8 cellular contexts compared by ENCODE assay signal in the genomic region with DNA sequence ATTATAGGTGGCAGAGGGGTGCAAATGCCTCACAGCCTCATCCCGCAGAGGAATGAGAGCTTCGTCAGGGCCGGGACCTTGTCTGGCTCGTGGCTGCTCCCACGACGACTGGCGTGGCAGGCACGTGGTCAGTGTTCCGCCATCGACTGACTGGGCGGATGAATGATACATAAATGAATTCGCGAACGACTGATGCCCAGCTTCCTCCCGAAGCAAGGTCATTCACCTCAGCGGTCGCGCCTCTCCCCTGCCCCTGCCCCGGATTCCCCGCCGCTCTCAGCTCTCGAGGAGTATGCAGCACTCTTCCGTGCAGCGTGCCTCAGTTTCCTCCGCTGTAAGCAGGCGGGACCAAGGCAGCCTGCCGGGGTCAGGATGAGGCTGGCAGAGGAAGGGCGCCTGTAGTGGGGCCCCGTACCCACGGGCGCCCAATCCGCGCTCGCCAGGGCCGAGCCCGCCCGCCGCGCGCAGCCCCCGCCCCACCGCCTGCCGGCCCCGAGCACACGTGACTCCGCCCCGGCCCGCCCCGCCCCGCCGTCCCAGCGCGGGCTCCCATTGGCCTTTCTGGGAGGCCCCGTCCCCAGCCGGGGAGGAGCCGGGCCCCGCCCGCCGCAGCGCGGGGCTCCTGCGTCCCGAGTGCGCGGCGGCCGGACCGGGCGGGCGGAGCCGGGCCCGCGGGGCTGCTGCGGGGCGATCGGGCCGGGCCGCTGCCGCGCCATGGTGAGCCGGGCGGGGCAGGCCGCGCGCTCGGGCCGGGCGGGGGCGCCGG. TPM values are rescaled to one million over a fixed set of nuclear protein-coding genes. Genes with fewer than 3 reads are reported as not detected.
A peak's percentile ranks its signal among the peaks of the same experiment; 100 is the strongest.
DNase-seq lines count a peak whose midpoint lies in the region; ATAC-seq and TF ChIP-seq lines count a peak whose summit lies in the region.

A gene (plus strand): TSS at position 632 of the 766 bp plus-strand sequence. CDS start 7,605 bp downstream, outside the sequence.

- H3K4me3 ChIP-seq in PC-3 (ENCODE audit: low read length) (peak within 1 kb of the TSS; percentile 64), muscle layer of colon (ENCODE audit: low read depth in 1 of 2, low read length in 2 of 2) (peak within 1 kb of the TSS; percentile 59 to 74)

- peak within 1 kb of the TSS; percentile 90 for H3K27ac Mint-ChIP-seq in activated T-cell treated with anti-CD3 and anti-CD28 coated beads, Interleukin-2, amount 50 U/mL, for 24 hours

- H4K20me1 ChIP-seq in PC-3 (ENCODE audit: low read length): no peaks in the 10 kb centered on the region

- H2AFZ ChIP-seq in PC-3 (ENCODE audit: low read length): peak within 1 kb of the TSS; percentile 80; the same call in 1 of the 2 replicates

- TF ChIP-seq CTCF in C4-2B (conservative IDR thresholded peaks at IDR 0.05) (no peak), PC-3 (conservative IDR thresholded peaks at IDR 0.05; ENCODE audit: low read depth, low read length) (no peak)

- ATAC-seq in GM19372 (IDR thresholded peaks at IDR 0.05; ENCODE audit: low read depth, unreplicated experiment) (peak; percentile 74), PC-3 (peak; percentile 96), esophagus mucosa (peak; percentile 88)

- POLR2A ChIA-PET in PC-3 (lab: Charles Lee; ENCODE audit: unreplicated experiment): no interaction called here

- H3K4me1 Mint-ChIP-seq in activated T-cell treated with anti-CD3 and anti-CD28 coated beads, Interleukin-2, amount 50 U/mL, for 24 hours (ENCODE audit: low read depth): peaks cover 73% of the 10 kb centered on the region

- DNase-seq in HS-5 (ENCODE audit: low read depth) (peak; percentile 19), PC-3 (peak; percentile 80)
- peak; percentile 91 for DNase-seq in activated T-cell treated with anti-CD3 and anti-CD28 coated beads, Interleukin-2, amount 50 U/mL, for 24 hours
- DNase-seq in stimulated activated CD8-positive, alpha-beta memory T cell treated with anti-CD3 and anti-CD28 coated beads, Interleukin-4, amount 100 ng/mL, for 48 hours: peak; percentile 87

- H3K9me2 ChIP-seq in PC-3 (replicated peaks; ENCODE audit: low read length): no peaks in the 10 kb centered on the region

- no TSS peak for BruUV-seq in PC-3 (replicated peaks; lab: Mats Ljungman, UMichigan)

- H3K27me3 ChIP-seq in PC-3 (ENCODE audit: low read length) (no peaks in the 10 kb centered on the region), muscle layer of colon (ENCODE audit: control insufficient read depth in 1 of 2, insufficient read depth in 2 of 2, low read length in 2 of 2) (no peaks in the 10 kb centered on the region)

- peak within 1 kb of the TSS; percentile 77 for H3K4me3 Mint-ChIP-seq in activated T-cell treated with anti-CD3 and anti-CD28 coated beads, Interleukin-2, amount 50 U/mL, for 24 hours

- no peaks in the 10 kb centered on the region for H3K36me3 ChIP-seq in PC-3 (ENCODE audit: low read depth, low read length)
- H3K36me3 ChIP-seq in muscle layer of colon (ENCODE audit: insufficient read depth, low read length): no peaks in the 10 kb centered on the region

- H3K4me1 ChIP-seq in PC-3 (ENCODE audit: insufficient read depth, low read length) (0 out of 2 replicates have a peak, but pooled peaks cover 4% of the 10 kb centered on the region), muscle layer of colon (ENCODE audit: insufficient read depth, low read length) (peaks cover 36% of the 10 kb centered on the region)

- H3K9ac ChIP-seq in PC-3 (ENCODE audit: low read length) (no peak within 1 kb of the TSS), muscle layer of colon (ENCODE audit: low read length) (peak within 1 kb of the TSS; percentile 23)

- no peaks in the 10 kb centered on the region for H3K27me3 Mint-ChIP-seq in activated T-cell treated with anti-CD3 and anti-CD28 coated beads, Interleukin-2, amount 50 U/mL, for 24 hours

- peak within 1 kb of the TSS; percentile 77 for H3K4me2 ChIP-seq in PC-3 (ENCODE audit: low read length)

- H3K27ac ChIP-seq in C4-2B (peak within 1 kb of the TSS; percentile 49), PC-3 (ENCODE audit: low read length) (no peak within 1 kb of the TSS), muscle layer of colon (ENCODE audit: low read depth, low read length) (peak within 1 kb of the TSS; percentile 82)

- H3F3A ChIP-seq in PC-3 (ENCODE audit: low read length, unreplicated experiment): no peaks in the 10 kb centered on the region

- CTCF ChIA-PET in PC-3 (lab: Charles Lee): no interaction called here

- no peaks in the 10 kb centered on the region for H3K79me2 ChIP-seq in PC-3 (ENCODE audit: low read length)

- H3K9me3 Mint-ChIP-seq in activated T-cell treated with anti-CD3 and anti-CD28 coated beads, Interleukin-2, amount 50 U/mL, for 24 hours: no peaks in the 10 kb centered on the region

- intact Hi-C loops in PC-3 (cut with micrococcal nuclease): no loop called here

- H3K36me3 Mint-ChIP-seq in activated T-cell treated with anti-CD3 and anti-CD28 coated beads, Interleukin-2, amount 50 U/mL, for 24 hours (ENCODE audit: low read depth): no peaks in the 10 kb centered on the region

- H3K9me3 ChIP-seq in PC-3 (ENCODE audit: low read length) (no peaks in the 10 kb centered on the region), muscle layer of colon (ENCODE audit: low read length) (no peaks in the 10 kb centered on the region)

RNA-seq across cellular contexts. Expression of the gene that starts here (rescaled TPM):
- 4.3 and 5.4 TPM in 2 replicates for total RNA-seq in PC-3 (2014; rRNA removed)
- 19.1 TPM for total RNA-seq in esophagus mucosa

Comparison
In these comparisons a context has a peak if more than half of its experiments do, and no peak if none do; other contexts are left out.
1. DNase-seq: peak in every context shown above with its lines; median percentile 91 in activated T-cell treated with anti-CD3 and anti-CD28 coated beads, Interleukin-2, amount 50 U/mL, for 24 hours; 87 in stimulated activated CD8-positive, alpha-beta memory T cell treated with anti-CD3 and anti-CD28 coated beads, Interleukin-4, amount 100 ng/mL, for 48 hours; 80 in PC-3; 19 in HS-5.